Comparison of ENCODE assay signal across 16 cellular contexts in the genomic region with DNA sequence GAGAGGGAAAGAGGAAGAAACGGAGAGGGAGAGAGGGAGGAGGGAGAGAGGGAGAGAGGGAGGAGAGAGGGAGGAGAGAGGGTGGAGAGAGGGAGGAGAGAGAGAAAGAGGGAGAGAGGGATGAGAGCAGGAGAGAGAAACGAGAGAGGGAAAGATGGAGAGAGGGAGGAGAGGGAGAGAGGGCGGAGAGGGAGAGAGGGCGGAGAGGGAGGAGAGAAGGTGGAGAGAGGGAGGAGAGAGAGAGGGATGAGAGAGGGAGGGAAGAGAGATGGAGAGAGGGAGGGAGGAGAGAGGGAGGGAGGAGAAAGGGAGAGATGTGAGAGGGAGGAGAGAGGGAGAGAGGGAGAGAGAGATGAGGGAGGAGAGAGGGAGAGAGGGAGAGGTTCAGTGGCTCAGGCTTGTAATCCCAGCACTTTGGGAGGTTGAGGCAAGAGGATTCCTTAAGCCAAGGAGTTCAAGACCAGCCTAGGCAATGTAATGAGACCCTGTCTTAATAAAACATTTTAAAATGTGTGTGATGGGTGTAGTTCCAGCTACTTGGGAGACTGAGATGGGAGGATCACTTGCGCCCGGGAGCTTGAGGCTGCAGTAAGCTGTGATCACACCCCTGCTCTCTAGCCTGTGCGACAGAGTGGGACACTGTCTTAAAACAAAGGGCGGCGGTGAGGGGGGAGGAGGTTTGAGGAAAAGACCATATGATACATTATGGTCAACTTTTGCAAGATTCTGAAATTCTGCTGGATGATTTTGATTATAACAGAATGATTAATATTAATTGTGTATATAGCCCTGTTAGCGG. TPM values are rescaled to one million over a fixed set of nuclear protein-coding genes. Genes with fewer than 3 reads are reported as not detected.
DNase-seq lines count a peak whose midpoint lies in the region; ATAC-seq, FAIRE-seq and TF ChIP-seq lines count a peak whose summit lies in the region.
"Had no signal": no experiment of that assay in that cellular context is flagged by ENCODE, and none has a peak within 500 bp of the region (broad histone marks: within the 10 kb centered on the region; RNA-seq: fewer than 3 reads in every experiment).

No MANE protein-coding gene starts in this region.

- no peak for TF ChIP-seq RAD21 in K562 (CRISPR knock-in tag; conservative IDR thresholded peaks at IDR 0.05 in 1 of 2, IDR thresholded peaks at IDR 0.05 in 1 of 2)

- H3K4me3 ChIP-seq in AG04449 (ENCODE audit: low read depth, low read length) (peak overlapping the region; percentile 8; the same call in 1 of the 2 replicates), HEK293 (ENCODE audit: low read depth, low read length) (no peak overlapping the region), K562 (no peak overlapping the region), mesenchymal stem cell (ENCODE audit: insufficient read depth in 1 of 2, low read depth in 1 of 2, low read length in 2 of 2) (peak overlapping the region in 1 of 2 experiments; percentile 68), colonic mucosa (no peak overlapping the region)
- H3K4me3 ChIP-seq: spleen had no signal

- in situ Hi-C loops in K562 (cut with MboI) = no loop called here

- no peak for TF ChIP-seq POLR2A in K562 (conservative IDR thresholded peaks at IDR 0.05)

- peak; percentile 53; the same call in 1 of the 3 replicates for ATAC-seq in K562

- H3K27me3 ChIP-seq in K562 (ENCODE audit: control insufficient read depth in 2 of 2, insufficient read depth in 2 of 2, low read length in 2 of 2) = peaks cover under 1 to 12% of the 10 kb centered on the region in 2 experiments; a peak in 4 of 5 replicates
- peaks cover 4 to 11% of the 10 kb centered on the region in 2 experiments for H3K27me3 ChIP-seq in mesenchymal stem cell (ENCODE audit: control insufficient read depth in 1 of 2, insufficient read depth in 1 of 2, low read length in 2 of 2)
- no peaks in the 10 kb centered on the region for H3K27me3 ChIP-seq in colonic mucosa

- no peaks in the 10 kb centered on the region for H3K36me3 ChIP-seq in HEK293 (ENCODE audit: control insufficient read depth in 2 of 2, insufficient read depth in 1 of 2, low read length in 2 of 2)
- no peaks in the 10 kb centered on the region for H3K36me3 ChIP-seq in K562 (ENCODE audit: control insufficient read depth, insufficient read depth, low read length)
- no peaks in the 10 kb centered on the region for H3K36me3 ChIP-seq in mesenchymal stem cell (ENCODE audit: control insufficient read depth in 1 of 2, insufficient read depth in 2 of 2, low read depth in 1 of 2, low read length in 2 of 2)
- no peaks in the 10 kb centered on the region for H3K36me3 ChIP-seq in colonic mucosa
- H3K36me3 ChIP-seq: BE2C, spleen had no signal

- H2BK120ac ChIP-seq in mesenchymal stem cell (ENCODE audit: low read depth, low read length) = no peak overlapping the region

- CTCF ChIA-PET in AG04449 (lab: Yijun Ruan, JAX) (interaction anchor here (0.9 to 1.8 kb wide), 4 partner anchors 11 to 259 kb away, joined by 3 to 4 read pairs (median 4); no protein-coding TSS in a partner anchor), HEK293 (lab: Yijun Ruan, JAX) (no interaction called here), K562 (lab: Yijun Ruan, JAX; ENCODE audit: low intra/inter-chr PET ratio) (no interaction called here)

- no peak for FAIRE-seq in K562 (lab: Jason Lieb, UNC)
- FAIRE-seq: bronchial epithelial cell had no signal

- H3K4me2 ChIP-seq in K562 (ENCODE audit: insufficient read depth, low read length) (no peak overlapping the region), mesenchymal stem cell (ENCODE audit: low read length, poor library complexity, severe bottlenecking) (no peak overlapping the region)

- H3K27ac ChIP-seq in HEK293 (ENCODE audit: extremely low read depth, low read depth, low read length) (no peak overlapping the region), K562 (ENCODE audit: extremely low read depth, low read depth, low read length) (no peak overlapping the region), mesenchymal stem cell (ENCODE audit: low read length, poor library complexity, severe bottlenecking) (no peak overlapping the region), colonic mucosa (no peak overlapping the region)
- H3K27ac ChIP-seq: spleen had no signal

- DNase-seq in AG04449 (ENCODE audit: low read depth, low spot score) = no peak
- no peak for DNase-seq in K562 (ENCODE audit: extremely low read depth in 1 of 4, low spot score in 3 of 4)
- no peak for DNase-seq in mesenchymal stem cell
- no peak for DNase-seq in colonic mucosa
- DNase-seq in T-helper 9 cell = no peak
- no peak for DNase-seq in Kasumi-1 (lab: John Stamatoyannopoulos, UW)
- DNase-seq in LoVo (ENCODE audit: low spot score) = no peak
- DNase-seq: activated CD4-positive, alpha-beta T cell treated with anti-CD3 and anti-CD28 coated beads, Interleukin-2, amount 10 ng/mL, durations not matched to agents 7 days and 5 days; activated naive CD4-positive, alpha-beta T cell treated with anti-CD3 and anti-CD28 coated beads, Interleukin-2, amount 50 U/mL, for 16 hours; BE2C; hypothalamus; left cardiac atrium; NCI-H2081 treated with DMSO at 0.1 percent for 48 hours; spleen had no signal

- no peaks in the 10 kb centered on the region for H4K20me1 ChIP-seq in K562 (replicated peaks; ENCODE audit: control insufficient read depth, insufficient read depth, low read length)

- no peak overlapping the region for H4K8ac ChIP-seq in mesenchymal stem cell (ENCODE audit: low read length)

- H2AFZ ChIP-seq in K562 (ENCODE audit: low read depth, low read length) (no peak overlapping the region), mesenchymal stem cell (ENCODE audit: low read depth, low read length) (no peak overlapping the region)

- H3K79me2 ChIP-seq in K562 (ENCODE audit: control insufficient read depth, insufficient read depth, low read length) = no peaks in the 10 kb centered on the region

- no peaks in the 10 kb centered on the region for H3K9me3 ChIP-seq in HEK293 (ENCODE audit: control insufficient read depth, insufficient read depth, low read depth, low read length)
- no peaks in the 10 kb centered on the region for H3K9me3 ChIP-seq in K562 (replicated peaks; ENCODE audit: control insufficient read depth, insufficient read depth, low read depth, low read length)
- no peaks in the 10 kb centered on the region for H3K9me3 ChIP-seq in mesenchymal stem cell (ENCODE audit: control insufficient read depth, low read length)
- no peaks in the 10 kb centered on the region for H3K9me3 ChIP-seq in colonic mucosa
- H3K9me3 ChIP-seq: BE2C, spleen had no signal

- WGBS in K562 (ENCODE audit: insufficient coverage, low coverage, missing lambda C conversion rate) = 1% methylated on average over 7 of the region's 10 CpGs
- 54% methylated on average over 10 of the region's 10 CpGs for WGBS in mesenchymal stem cell

- no peak overlapping the region for H3K18ac ChIP-seq in mesenchymal stem cell (ENCODE audit: low read depth in 1 of 2, low read length in 2 of 2)

- intact Hi-C loops in K562 (cut with micrococcal nuclease) = no loop called here
- intact Hi-C loops in colonic mucosa (cut with DNase I) = no loop called here

- H4K91ac ChIP-seq in mesenchymal stem cell (ENCODE audit: low read length) = no peak overlapping the region

- H3K4ac ChIP-seq in mesenchymal stem cell (ENCODE audit: low read depth in 1 of 2, low read length in 2 of 2) = no peak overlapping the region

- TF ChIP-seq CTCF in AG04449 (IDR thresholded peaks at IDR 0.05; ENCODE audit: insufficient read depth, low read length, missing control alignments) (no peak), HEK293 (tag by site-specific recombination; IDR thresholded peaks at IDR 0.05) (no peak), K562 (IDR thresholded peaks at IDR 0.05 in 2 of 3, conservative IDR thresholded peaks at IDR 0.05 in 1 of 3; ENCODE audit: insufficient read depth in 2 of 3, low read depth in 1 of 3, low read length in 3 of 3) (no peak), colonic mucosa (IDR thresholded peaks at IDR 0.05) (no peak)

- H2AK5ac ChIP-seq in mesenchymal stem cell (ENCODE audit: low read length, severe bottlenecking) = no peak overlapping the region

- H3K79me1 ChIP-seq in mesenchymal stem cell (replicated peaks; ENCODE audit: low read length, poor library complexity, severe bottlenecking) = no peaks in the 10 kb centered on the region

- no peak overlapping the region for H2BK12ac ChIP-seq in mesenchymal stem cell (ENCODE audit: low read length in 2 of 2)

- H3K9me1 ChIP-seq in K562 (ENCODE audit: control insufficient read depth, insufficient read depth, low read length) = no peaks in the 10 kb centered on the region

- no peak overlapping the region for H3K23ac ChIP-seq in mesenchymal stem cell (ENCODE audit: low read length in 2 of 2)

- no TSS peak for BruUV-seq in K562 (replicated peaks; lab: Mats Ljungman, UMichigan)

- POLR2A ChIA-PET in AG04449 (lab: Yijun Ruan, JAX) = no interaction called here
- POLR2A ChIA-PET in HEK293 (lab: Yijun Ruan, JAX) = no interaction called here
- POLR2A ChIA-PET in K562 (lab: Yijun Ruan, JAX) = interaction anchor here (0.6 kb wide), 1 partner anchor 202 kb away, joined by 3 read pairs; no protein-coding TSS in a partner anchor

- TF ChIP-seq EP300 in K562 (IDR thresholded peaks at IDR 0.05; ENCODE audit: low read length) = no peak

- no peak overlapping the region for H2BK15ac ChIP-seq in mesenchymal stem cell (ENCODE audit: low read depth, poor library complexity, severe bottlenecking)

- no peak overlapping the region for H2BK5ac ChIP-seq in mesenchymal stem cell (ENCODE audit: low read depth, low read length, poor library complexity, severe bottlenecking)

- H3K4me1 ChIP-seq in HEK293 (ENCODE audit: control insufficient read depth, insufficient read depth, low read length) (no peaks in the 10 kb centered on the region), K562 (replicated peaks in 1 of 2; ENCODE audit: control insufficient read depth in 2 of 2, insufficient read depth in 2 of 2, low read length in 2 of 2) (no peaks in the 10 kb centered on the region), mesenchymal stem cell (ENCODE audit: control insufficient read depth, insufficient read depth, low read depth, low read length) (no peaks in the 10 kb centered on the region), colonic mucosa (no peaks in the 10 kb centered on the region)

- H3K9ac ChIP-seq in K562 (ENCODE audit: insufficient read depth in 1 of 2, low read depth in 2 of 2, low read length in 2 of 2) (no peak overlapping the region), mesenchymal stem cell (ENCODE audit: low read length) (peak overlapping the region; percentile 63), colonic mucosa (ENCODE audit: low read depth in 2 of 2, low read length in 2 of 2) (no peak overlapping the region)

- H3K14ac ChIP-seq in mesenchymal stem cell (ENCODE audit: low read length in 2 of 2) = no peak overlapping the region

RNA-seq across cellular contexts. Expression of a gene that starts 21.3 kb away (rescaled TPM):
- 9.0 and 33.7 TPM in 2 replicates for total RNA-seq in K562 (2011; cell fraction: chromatin; rRNA removed; ENCODE audit: low replicate concordance)
- 10.5 and 13.9 TPM in 2 replicates for total RNA-seq in K562 (2011; cell fraction: nucleolus; rRNA removed)
- total RNA-seq in K562 (2011; cell fraction: nucleoplasm; rRNA removed) = 25.7 and 45.3 TPM in 2 replicates
- total RNA-seq in K562 (2014; rRNA removed) (70.4 and 83.6 TPM in 2 replicates), K562 (2014; rRNA removed; fragmentation: Illumina TruSeq; extraction: Trizol) (99.2 and 103 TPM in 2 replicates), K562 (2015; rRNA removed; fragmentation: Illumina TruSeq; extraction: Trizol) (104 and 118 TPM in 2 replicates), K562 (2021) (66.1 and 67.0 TPM in 2 replicates), colonic mucosa (10 to 100 TPM; 17.9 to 35.4 TPM)
- polyA plus RNA-seq in K562 (2011; rRNA removed) (37.9 and 54.6 TPM in 2 replicates), K562 (2014; fragmentation: Illumina TruSeq; extraction: Trizol) (91.4 and 93.6 TPM in 2 replicates), K562 (2014; fragmentation: Nextera tagmentation; extraction: Ambion mirVana) (100 to 1,000 TPM; 181 to 205 TPM), K562 (2014; rRNA removed) (76.0 and 80.5 TPM in 2 replicates)
- 20.2 and 20.6 TPM in 2 replicates for polyA plus RNA-seq in K562 (2011; cell fraction: cytosol; rRNA removed)
- 16.8 and 27.8 TPM in 2 replicates for polyA plus RNA-seq in K562 (2011; cell fraction: nucleus; rRNA removed)
- 49.0 and 177 TPM in 2 replicates for polyA plus RNA-seq in K562 (2012)
- polyA minus RNA-seq in K562 (2011; rRNA and poly(A)+ RNA removed) = 21.5 and 26.0 TPM in 2 replicates
- polyA minus RNA-seq in K562 (2011; cell fraction: cytosol; rRNA and poly(A)+ RNA removed) = 11.4 and 20.6 TPM in 2 replicates
- polyA minus RNA-seq in K562 (2011; cell fraction: nucleus; rRNA and poly(A)+ RNA removed) = 13.6 and 22.9 TPM in 2 replicates
- polyA plus RNA-seq in mesenchymal stem cell (2013, experiment 1 of 2) = 34.9 TPM
- polyA plus RNA-seq in mesenchymal stem cell (2013, experiment 2 of 2) = 36.0 TPM

RNA-seq across cellular contexts. Expression of a gene that starts 46.9 kb away (rescaled TPM):
- not detected in 2 replicates for total RNA-seq in K562 (2011; cell fraction: chromatin; rRNA removed; ENCODE audit: low replicate concordance)
- total RNA-seq in K562 (2011; cell fraction: nucleolus; rRNA removed) = not detected in 2 replicates
- total RNA-seq in K562 (2011; cell fraction: nucleoplasm; rRNA removed) = not detected in 2 replicates
- total RNA-seq in K562 (2014; rRNA removed) (not detected in 2 replicates), K562 (2014; rRNA removed; fragmentation: Illumina TruSeq; extraction: Trizol) (not detected in 2 replicates), K562 (2015; rRNA removed; fragmentation: Illumina TruSeq; extraction: Trizol) (not detected in 2 replicates), K562 (2021) (0.13 TPM in 1 of 2 replicates, not detected in the other), colonic mucosa (10 to 100 TPM; 12.4 to 16.8 TPM)
- polyA plus RNA-seq in K562 (2011; rRNA removed) (not detected in 2 replicates), K562 (2014; fragmentation: Illumina TruSeq; extraction: Trizol) (not detected in 2 replicates), K562 (2014; fragmentation: Nextera tagmentation; extraction: Ambion mirVana) (not detected), K562 (2014; rRNA removed) (not detected in 2 replicates)
- 0.01 TPM in 2 replicates for polyA plus RNA-seq in K562 (2011; cell fraction: cytosol; rRNA removed)
- polyA plus RNA-seq in K562 (2011; cell fraction: nucleus; rRNA removed) = not detected in 2 replicates
- not detected in 2 replicates for polyA plus RNA-seq in K562 (2012)
- polyA minus RNA-seq in K562 (2011; rRNA and poly(A)+ RNA removed) = not detected in 2 replicates
- not detected in 2 replicates for polyA minus RNA-seq in K562 (2011; cell fraction: cytosol; rRNA and poly(A)+ RNA removed)
- not detected in 2 replicates for polyA minus RNA-seq in K562 (2011; cell fraction: nucleus; rRNA and poly(A)+ RNA removed)
- 4.6 TPM for polyA plus RNA-seq in mesenchymal stem cell (2013, experiment 1 of 2)
- 4.7 TPM for polyA plus RNA-seq in mesenchymal stem cell (2013, experiment 2 of 2)

Comparison
In these comparisons a context has a peak if more than half of its experiments do, and no peak if none do; other contexts are left out.
1. RNA of a gene that starts 46.9 kb away (total RNA-seq): 12.4 to 16.8 TPM in colonic mucosa; 0.13 TPM in K562; every median in the first group is over 4 times any median in the second.